13 cellular contexts compared by ENCODE assay signal in genomic region chr10:3186365-3186764, GRCh38. TPM values are rescaled to one million over a fixed set of nuclear protein-coding genes. Genes with fewer than 3 reads are reported as not detected.
DNase-seq lines count a peak whose midpoint lies in the region; ATAC-seq, FAIRE-seq and TF ChIP-seq lines count a peak whose summit lies in the region.
"Had no signal": no experiment of that assay in that cellular context is flagged by ENCODE, and none has a peak within 500 bp of the region (broad histone marks: within the 10 kb centered on the region; RNA-seq: fewer than 3 reads in every experiment).

No MANE protein-coding gene starts in this region.

- no peak overlapping the region for H3K4me2 ChIP-seq in K562 (ENCODE audit: insufficient read depth, low read length)

- no peaks in the 10 kb centered on the region for H3K36me3 ChIP-seq in K562 (ENCODE audit: control insufficient read depth, insufficient read depth, low read length)
- H3K36me3 ChIP-seq: SJSA1 had no signal

- no peaks in the 10 kb centered on the region for H3K9me1 ChIP-seq in K562 (ENCODE audit: control insufficient read depth, insufficient read depth, low read length)

- no peaks in the 10 kb centered on the region for H3K4me1 ChIP-seq in K562 (replicated peaks in 1 of 2; ENCODE audit: control insufficient read depth in 2 of 2, insufficient read depth in 2 of 2, low read length in 2 of 2)

- peaks cover 25 to 41% of the 10 kb centered on the region in 2 experiments; a peak in 4 of 5 replicates for H3K27me3 ChIP-seq in K562 (ENCODE audit: control insufficient read depth in 2 of 2, insufficient read depth in 2 of 2, low read length in 2 of 2)

- peak; percentile 11 for FAIRE-seq in K562 (lab: Jason Lieb, UNC)
- FAIRE-seq: keratinocyte, TTC549 had no signal

- H3K9ac ChIP-seq in K562 (ENCODE audit: insufficient read depth in 1 of 2, low read depth in 2 of 2, low read length in 2 of 2) = no peak overlapping the region

- no peak for TF ChIP-seq EP300 in K562 (IDR thresholded peaks at IDR 0.05; ENCODE audit: low read length)

- WGBS in K562 (ENCODE audit: insufficient coverage, low coverage, missing lambda C conversion rate) = 7% methylated on average over 6 of the region's 6 CpGs

- H2AFZ ChIP-seq in K562 (ENCODE audit: low read depth, low read length) = no peak overlapping the region

- TF ChIP-seq RAD21 in K562 (CRISPR knock-in tag; conservative IDR thresholded peaks at IDR 0.05 in 1 of 2, IDR thresholded peaks at IDR 0.05 in 1 of 2) = no peak

- ATAC-seq in K562 (no peak), HG03565 (IDR thresholded peaks at IDR 0.05; ENCODE audit: unreplicated experiment) (no peak)

- no peak overlapping the region for H3K27ac ChIP-seq in K562 (ENCODE audit: extremely low read depth, low read depth, low read length)
- H3K27ac ChIP-seq: SJSA1 had no signal

- in situ Hi-C loops in K562 (cut with MboI) = no loop called here

- no TSS peak for BruUV-seq in K562 (replicated peaks; lab: Mats Ljungman, UMichigan)

- POLR2A ChIA-PET in K562 (lab: Yijun Ruan, JAX) = no interaction called here

- no peak for TF ChIP-seq CTCF in K562 (IDR thresholded peaks at IDR 0.05 in 2 of 3, conservative IDR thresholded peaks at IDR 0.05 in 1 of 3; ENCODE audit: insufficient read depth in 2 of 3, low read depth in 1 of 3, low read length in 3 of 3)

- no peak overlapping the region for H3K4me3 ChIP-seq in K562
- H3K4me3 ChIP-seq: SJSA1 had no signal

- H3K79me2 ChIP-seq in K562 (ENCODE audit: control insufficient read depth, insufficient read depth, low read length) = no peaks in the 10 kb centered on the region

- TF ChIP-seq POLR2A in K562 (conservative IDR thresholded peaks at IDR 0.05) = no peak

- intact Hi-C loops in K562 (cut with micrococcal nuclease) = no loop called here

- peak; percentile 29 for DNase-seq in T follicular helper cell (ENCODE audit: low read depth)
- DNase-seq in activated CD8-positive, alpha-beta memory T cell treated with anti-CD3 and anti-CD28 coated beads, Interleukin-2, amount 50 U/mL, for 4 hours = peak; percentile 41
- no peak for DNase-seq in K562 (ENCODE audit: extremely low read depth in 1 of 4, low spot score in 3 of 4)
- DNase-seq in stimulated activated CD8-positive, alpha-beta memory T cell treated with anti-CD3 and anti-CD28 coated beads, Interleukin-12 subunit alpha, Interleukin-12 subunit beta, amount 100 ng/mL, for 1 hour (ENCODE audit: low read depth) = peak; percentile 13
- DNase-seq in NCI-H1092 treated with DMSO at 0.1 percent for 48 hours (lab: John Stamatoyannopoulos, UW) = no peak
- no peak for DNase-seq in NCI-H187 treated with DMSO at 0.1 percent for 48 hours (lab: John Stamatoyannopoulos, UW)
- DNase-seq in DMS79 treated with DMSO at 0.1 percent for 48 hours (lab: John Stamatoyannopoulos, UW) = no peak
- DNase-seq: NCI-H2171, occipital lobe had no signal

- CTCF ChIA-PET in K562 (lab: Yijun Ruan, JAX; ENCODE audit: low intra/inter-chr PET ratio) = no interaction called here

- no peaks in the 10 kb centered on the region; the same call in 1 of the 2 replicates for H3K9me3 ChIP-seq in K562 (replicated peaks; ENCODE audit: control insufficient read depth, insufficient read depth, low read depth, low read length)
- H3K9me3 ChIP-seq: SJSA1 had no signal

- H4K20me1 ChIP-seq in K562 (replicated peaks; ENCODE audit: control insufficient read depth, insufficient read depth, low read length) = no peaks in the 10 kb centered on the region

TF ChIP-seq in K562, 482 proteins besides CTCF, POLR2A, EP300 and RAD21 (continues in another document):
- TF ChIP-seq BRD4 (IDR thresholded peaks at IDR 0.05) = no peak
- TF ChIP-seq ZNF232 (CRISPR knock-in tag; IDR thresholded peaks at IDR 0.05) = no peak
- no peak for TF ChIP-seq U2AF1 (optimal IDR thresholded peaks at IDR 0.05; ENCODE audit: low read depth, low read length)
- TF ChIP-seq NBN (IDR thresholded peaks at IDR 0.05; ENCODE audit: low read depth) = no peak
- TF ChIP-seq TCFL5 (CRISPR knock-in tag; conservative IDR thresholded peaks at IDR 0.05) = no peak
- TF ChIP-seq KLF1 (tag; IDR thresholded peaks at IDR 0.05) = no peak
- no peak for TF ChIP-seq E2F5 (CRISPR knock-in tag; IDR thresholded peaks at IDR 0.05)
- TF ChIP-seq YBX1 (IDR thresholded peaks at IDR 0.05) = no peak
- TF ChIP-seq SRSF3 (IDR thresholded peaks at IDR 0.05; ENCODE audit: insufficient read depth, low read length) = no peak
- TF ChIP-seq ZC3H11A (IDR thresholded peaks at IDR 0.05; ENCODE audit: low read depth, low read length) = no peak
- TF ChIP-seq TCF3 (CRISPR knock-in tag; IDR thresholded peaks at IDR 0.05) = no peak
- no peak for TF ChIP-seq HNRNPH1 (optimal IDR thresholded peaks at IDR 0.05; ENCODE audit: low read depth, low read length)
- TF ChIP-seq CHD2 (IDR thresholded peaks at IDR 0.05; ENCODE audit: low read depth, low read length) = no peak
- TF ChIP-seq PCBP2 (IDR thresholded peaks at IDR 0.05; ENCODE audit: low read depth, low read length, poor library complexity, severe bottlenecking) = no peak

RNA-seq across cellular contexts. Expression of gene PITRM1, which starts 13.8 kb away (rescaled TPM):
- total RNA-seq in K562 (2011; cell fraction: chromatin; rRNA removed; ENCODE audit: low replicate concordance) = 163 and 183 TPM in 2 replicates
- total RNA-seq in K562 (2011; cell fraction: nucleolus; rRNA removed) = 87.5 and 88.7 TPM in 2 replicates
- 91.3 and 119 TPM in 2 replicates for total RNA-seq in K562 (2011; cell fraction: nucleoplasm; rRNA removed)
- total RNA-seq in K562 (2014; rRNA removed) (44.0 and 48.8 TPM in 2 replicates), K562 (2014; rRNA removed; fragmentation: Illumina TruSeq; extraction: Trizol) (37.2 and 39.7 TPM in 2 replicates), K562 (2015; rRNA removed; fragmentation: Illumina TruSeq; extraction: Trizol) (43.6 and 47.2 TPM in 2 replicates), K562 (2021) (63.4 and 70.4 TPM in 2 replicates)
- polyA plus RNA-seq in K562 (2011; rRNA removed) (36.9 and 47.9 TPM in 2 replicates), K562 (2014; fragmentation: Illumina TruSeq; extraction: Trizol) (60.4 and 69.6 TPM in 2 replicates), K562 (2014; fragmentation: Nextera tagmentation; extraction: Ambion mirVana) (10 to 100 TPM; 21.1 to 29.2 TPM), K562 (2014; rRNA removed) (34.2 and 35.0 TPM in 2 replicates)
- polyA plus RNA-seq in K562 (2011; cell fraction: cytosol; rRNA removed) = 40.0 and 41.1 TPM in 2 replicates
- polyA plus RNA-seq in K562 (2011; cell fraction: nucleus; rRNA removed) = 186 and 189 TPM in 2 replicates
- polyA plus RNA-seq in K562 (2012) = 49.8 and 55.3 TPM in 2 replicates
- 41.6 and 42.9 TPM in 2 replicates for polyA minus RNA-seq in K562 (2011; rRNA and poly(A)+ RNA removed)
- polyA minus RNA-seq in K562 (2011; cell fraction: cytosol; rRNA and poly(A)+ RNA removed) = 38.5 and 39.2 TPM in 2 replicates
- 48.2 and 73.2 TPM in 2 replicates for polyA minus RNA-seq in K562 (2011; cell fraction: nucleus; rRNA and poly(A)+ RNA removed)

Comparison
In these comparisons a context has a peak if more than half of its experiments do, and no peak if none do; other contexts are left out.
1. DNase-seq: peak in T follicular helper cell (single experiment), activated CD8-positive, alpha-beta memory T cell treated with anti-CD3 and anti-CD28 coated beads, Interleukin-2, amount 50 U/mL, for 4 hours (single experiment) and stimulated activated CD8-positive, alpha-beta memory T cell treated with anti-CD3 and anti-CD28 coated beads, Interleukin-12 subunit alpha, Interleukin-12 subunit beta, amount 100 ng/mL, for 1 hour (single experiment); none in K562 (0 of 4), NCI-H1092 treated with DMSO at 0.1 percent for 48 hours (single experiment), NCI-H187 treated with DMSO at 0.1 percent for 48 hours (single experiment) and DMS79 treated with DMSO at 0.1 percent for 48 hours (single experiment).